In genomic region chr3:170128259-170128976, GRCh38 we compare ENCODE assay signal across 8 cellular contexts. TPM values are rescaled to one million over a fixed set of nuclear protein-coding genes. Genes with fewer than 3 reads are reported as not detected.
DNase-seq lines count a peak whose midpoint lies in the region; ATAC-seq and TF ChIP-seq lines count a peak whose summit lies in the region.

No MANE protein-coding gene starts in this region.

- TF ChIP-seq POLR2A in lower leg skin (IDR thresholded peaks at IDR 0.05): no peak

- WGBS in lower leg skin, 2 donors: 67 to 75% methylated on average over 4 of the region's 4 CpGs

- TF ChIP-seq CTCF in lower leg skin (IDR thresholded peaks at IDR 0.05): no peak

- DNase-seq in NCI-H748 (lab: John Stamatoyannopoulos, UW; ENCODE audit: unreplicated experiment) (peak; percentile 3), NCI-H748 treated with DMSO at 0.1 percent for 48 hours (lab: John Stamatoyannopoulos, UW) (no peak), NCI-H2171 treated with DMSO at 0.1 percent for 48 hours (lab: John Stamatoyannopoulos, UW) (peak; percentile 42), left colon (no peak), superior temporal gyrus (ENCODE audit: extremely low spot score) (no peak), lower leg skin (ENCODE audit: low spot score in 2 of 2) (no peak), HUDEP-2 (lab: John Stamatoyannopoulos, UW; ENCODE audit: unreplicated experiment in 76 of 76) (no peak)

- intact Hi-C loops in left colon (cut with DNase I, micrococcal nuclease) (no loop called here), lower leg skin (cut with DNase I; ENCODE audit: low total_unique reads) (no loop called here)

- ATAC-seq in HG02840 (IDR thresholded peaks at IDR 0.05; ENCODE audit: low FRiP score, unreplicated experiment) (peak; percentile 79), left colon (peak; percentile 36)

- no peak overlapping the region for H3K4me3 ChIP-seq in lower leg skin (ENCODE audit: low read depth, poor library complexity, severe bottlenecking)

RNA-seq across cellular contexts. Expression of gene PHC3, which starts 53.1 kb away (rescaled TPM):
- total RNA-seq in left colon (10 to 100 TPM; 49.3 to 51.1 TPM), lower leg skin (10 to 100 TPM; 31.9 to 47.6 (median 45.5) TPM)

Comparison
In these comparisons a context has a peak if more than half of its experiments do, and no peak if none do; other contexts are left out.
1. DNase-seq: peak in NCI-H748 (single experiment) and NCI-H2171 treated with DMSO at 0.1 percent for 48 hours (single experiment); none in NCI-H748 treated with DMSO at 0.1 percent for 48 hours (single experiment), left colon (0 of 2), superior temporal gyrus (single experiment), lower leg skin (0 of 2) and HUDEP-2 (0 of 76).